In the genomic region with DNA sequence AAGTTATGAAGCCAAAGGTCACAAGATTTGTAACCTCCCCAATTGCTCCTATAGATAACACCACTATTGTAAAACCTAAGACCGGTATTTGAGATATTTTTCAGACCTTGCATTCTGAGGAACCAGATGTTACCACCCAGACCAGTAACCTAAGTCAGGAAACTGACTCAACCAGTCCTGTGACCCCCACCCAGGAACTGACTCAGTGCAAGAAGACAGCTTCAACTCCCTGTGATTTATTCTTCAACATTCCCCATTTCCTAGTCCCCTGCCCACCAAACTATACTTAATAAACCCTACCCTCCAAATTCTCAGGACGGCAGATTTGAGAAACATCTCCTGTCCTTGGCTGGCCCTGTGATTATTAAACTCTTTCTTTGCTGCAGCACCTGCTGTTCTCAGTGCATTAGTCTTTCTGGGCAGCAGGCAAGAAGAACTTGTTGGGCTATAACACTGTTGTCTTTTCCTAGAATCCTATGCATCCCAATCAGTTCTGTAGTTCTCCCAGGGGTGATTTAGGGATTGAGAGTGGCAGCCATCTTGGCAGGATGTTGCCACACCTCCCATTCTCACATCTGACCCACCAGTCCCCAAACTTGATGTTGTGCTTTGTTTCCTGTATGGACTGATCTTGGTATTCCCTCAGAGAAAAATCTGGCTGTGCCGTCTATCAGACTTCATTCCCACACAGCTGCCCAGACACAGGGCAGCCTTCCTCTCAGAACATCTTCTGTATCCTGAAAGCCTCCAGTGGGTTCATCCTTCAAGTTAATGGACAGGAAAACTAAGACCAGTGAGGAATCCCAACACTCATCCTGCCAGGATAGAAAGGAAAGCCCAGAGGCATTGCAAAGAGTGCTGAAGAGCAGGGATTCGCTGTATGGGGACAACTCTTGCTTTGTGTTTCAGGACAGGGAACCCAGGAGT, we compare ENCODE assay signal across 11 cellular contexts.
DNase-seq lines count a peak whose midpoint lies in the region; ATAC-seq, FAIRE-seq and TF ChIP-seq lines count a peak whose summit lies in the region.
"Had no signal": no experiment of that assay in that cellular context is flagged by ENCODE, and none has a peak within 500 bp of the region (broad histone marks: within the 10 kb centered on the region; RNA-seq: fewer than 3 reads in every experiment).

No MANE protein-coding gene starts in this region.

- ATAC-seq in HG03097 (IDR thresholded peaks at IDR 0.05; ENCODE audit: low FRiP score, unreplicated experiment): no peak

- FAIRE-seq in H54 (lab: Jason Lieb, UNC): peak; percentile 89

- peak overlapping the region; percentile 70 for H3K27ac ChIP-seq in SJSA1

- no peaks in the 10 kb centered on the region for H3K9me3 ChIP-seq in SJSA1 (replicated peaks)
- H3K9me3 ChIP-seq: HAP-1 had no signal

- no peak overlapping the region for H3K4me3 ChIP-seq in SJSA1
- H3K4me3 ChIP-seq in fibroblast of mammary gland (ENCODE audit: control insufficient read depth, low read depth, low read length): no peak overlapping the region
- H3K4me3 ChIP-seq in retinal pigment epithelial cell (ENCODE audit: low read length): no peak overlapping the region
- H3K4me3 ChIP-seq: HAP-1 had no signal

- TF ChIP-seq POLR2A in H54 (IDR thresholded peaks at IDR 0.05; ENCODE audit: low read depth, low read length): no peak

- DNase-seq in H54 (ENCODE audit: insufficient read length, low spot score) (no peak), SJSA1 (ENCODE audit: low read depth in 1 of 2, low spot score in 2 of 2) (peak in 1 of 2 experiments; percentile 2), fibroblast of mammary gland (ENCODE audit: low read depth) (peak; percentile 92), retinal pigment epithelial cell (ENCODE audit: low read depth) (peak; percentile 47), KG1 (lab: John Stamatoyannopoulos, UW) (no peak), NCI-H2227 treated with DMSO at 0.1 percent for 48 hours (lab: John Stamatoyannopoulos, UW) (no peak)
- DNase-seq in stimulated activated CD4-positive, alpha-beta T cell treated with anti-CD3 and anti-CD28 coated beads, Interleukin-4, amount 100 ng/mL, for 1 hour: no peak
- DNase-seq: activated naive CD4-positive, alpha-beta T cell treated with anti-CD3 and anti-CD28 coated beads, Interleukin-2, amount 50 U/mL, for 16 hours; NCI-H146 had no signal

- H3K27me3 ChIP-seq in SJSA1 (replicated peaks): no peaks in the 10 kb centered on the region

- H3K4me1 ChIP-seq in SJSA1 (replicated peaks): peaks cover 11% of the 10 kb centered on the region

- TF ChIP-seq CTCF in fibroblast of mammary gland (conservative IDR thresholded peaks at IDR 0.05; ENCODE audit: control insufficient read depth, insufficient read depth, low read depth, low read length) (no peak), retinal pigment epithelial cell (conservative IDR thresholded peaks at IDR 0.05; ENCODE audit: low read depth, low read length) (no peak)

- no peaks in the 10 kb centered on the region for H3K36me3 ChIP-seq in SJSA1
- H3K36me3 ChIP-seq: HAP-1 had no signal

Comparison
In these comparisons a context has a peak if more than half of its experiments do, and no peak if none do; other contexts are left out.
1. DNase-seq: peak in fibroblast of mammary gland (single experiment) and retinal pigment epithelial cell (single experiment); none in H54 (single experiment), KG1 (single experiment), NCI-H2227 treated with DMSO at 0.1 percent for 48 hours (single experiment) and stimulated activated CD4-positive, alpha-beta T cell treated with anti-CD3 and anti-CD28 coated beads, Interleukin-4, amount 100 ng/mL, for 1 hour (single experiment).